ENCODE assay signal across 7 cellular contexts in genomic region chr1:17059391-17060128, GRCh38. TPM values are rescaled to one million over a fixed set of nuclear protein-coding genes. Genes with fewer than 3 reads are reported as not detected.
DNase-seq lines count a peak whose midpoint lies in the region; ATAC-seq lines count a peak whose summit lies in the region.

No MANE protein-coding gene starts in this region.

- H3K36me3 Mint-ChIP-seq in activated T-cell treated with anti-CD3 and anti-CD28 coated beads, Interleukin-2, amount 50 U/mL, for 4 hours (ENCODE audit: insufficient read depth) = no peaks in the 10 kb centered on the region

- H3K4me1 Mint-ChIP-seq in activated T-cell treated with anti-CD3 and anti-CD28 coated beads, Interleukin-2, amount 50 U/mL, for 4 hours (ENCODE audit: low read depth) = no peaks in the 10 kb centered on the region

- H3K9me3 Mint-ChIP-seq in activated T-cell treated with anti-CD3 and anti-CD28 coated beads, Interleukin-2, amount 50 U/mL, for 4 hours = no peaks in the 10 kb centered on the region

- H3K4me3 Mint-ChIP-seq in activated T-cell treated with anti-CD3 and anti-CD28 coated beads, Interleukin-2, amount 50 U/mL, for 4 hours = no peak overlapping the region

- DNase-seq in EL (peak; percentile 69), NCI-H748 (lab: John Stamatoyannopoulos, UW; ENCODE audit: unreplicated experiment) (peak; percentile 62), foreskin melanocyte (peak; percentile 47), nucleus accumbens (lab: John Stamatoyannopoulos, UW) (peak in 52 of 56 donors; percentile 16 to 82 (median 63))
- no peak for DNase-seq in activated T-cell treated with anti-CD3 and anti-CD28 coated beads, Interleukin-2, amount 50 U/mL, for 4 hours

- peaks cover 10% of the 10 kb centered on the region for H3K27me3 Mint-ChIP-seq in activated T-cell treated with anti-CD3 and anti-CD28 coated beads, Interleukin-2, amount 50 U/mL, for 4 hours (ENCODE audit: low read depth)

- ATAC-seq in HG02798 (IDR thresholded peaks at IDR 0.05; ENCODE audit: poor library complexity, unreplicated experiment) (peak; percentile 64), HG03354 (IDR thresholded peaks at IDR 0.05; ENCODE audit: poor library complexity, severe bottlenecking, unreplicated experiment) (no peak)
- peak; percentile 74 for ATAC-seq in activated T-cell treated with anti-CD3 and anti-CD28 coated beads, Interleukin-2, amount 50 U/mL, for 4 hours

RNA-seq across cellular contexts. Expression of gene SDHB, which starts 5.7 kb away (rescaled TPM):
- 100 to 1,000 TPM; 159 to 179 (median 176) TPM for total RNA-seq in activated T-cell treated with anti-CD3 and anti-CD28 coated beads, Interleukin-2, amount 50 U/mL, for 4 hours

RNA-seq across cellular contexts. Expression of gene ATP13A2, which starts 47.8 kb away (rescaled TPM):
- 10 to 100 TPM; 48.0 to 55.1 (median 48.3) TPM for total RNA-seq in activated T-cell treated with anti-CD3 and anti-CD28 coated beads, Interleukin-2, amount 50 U/mL, for 4 hours

RNA-seq across cellular contexts. Expression of gene PADI2, which starts 59.7 kb away (rescaled TPM):
- under 1 TPM; 0.08 to 0.14 (median 0.13) TPM for total RNA-seq in activated T-cell treated with anti-CD3 and anti-CD28 coated beads, Interleukin-2, amount 50 U/mL, for 4 hours
